ENCODE assay signal across 1 cellular context in the genomic region with DNA sequence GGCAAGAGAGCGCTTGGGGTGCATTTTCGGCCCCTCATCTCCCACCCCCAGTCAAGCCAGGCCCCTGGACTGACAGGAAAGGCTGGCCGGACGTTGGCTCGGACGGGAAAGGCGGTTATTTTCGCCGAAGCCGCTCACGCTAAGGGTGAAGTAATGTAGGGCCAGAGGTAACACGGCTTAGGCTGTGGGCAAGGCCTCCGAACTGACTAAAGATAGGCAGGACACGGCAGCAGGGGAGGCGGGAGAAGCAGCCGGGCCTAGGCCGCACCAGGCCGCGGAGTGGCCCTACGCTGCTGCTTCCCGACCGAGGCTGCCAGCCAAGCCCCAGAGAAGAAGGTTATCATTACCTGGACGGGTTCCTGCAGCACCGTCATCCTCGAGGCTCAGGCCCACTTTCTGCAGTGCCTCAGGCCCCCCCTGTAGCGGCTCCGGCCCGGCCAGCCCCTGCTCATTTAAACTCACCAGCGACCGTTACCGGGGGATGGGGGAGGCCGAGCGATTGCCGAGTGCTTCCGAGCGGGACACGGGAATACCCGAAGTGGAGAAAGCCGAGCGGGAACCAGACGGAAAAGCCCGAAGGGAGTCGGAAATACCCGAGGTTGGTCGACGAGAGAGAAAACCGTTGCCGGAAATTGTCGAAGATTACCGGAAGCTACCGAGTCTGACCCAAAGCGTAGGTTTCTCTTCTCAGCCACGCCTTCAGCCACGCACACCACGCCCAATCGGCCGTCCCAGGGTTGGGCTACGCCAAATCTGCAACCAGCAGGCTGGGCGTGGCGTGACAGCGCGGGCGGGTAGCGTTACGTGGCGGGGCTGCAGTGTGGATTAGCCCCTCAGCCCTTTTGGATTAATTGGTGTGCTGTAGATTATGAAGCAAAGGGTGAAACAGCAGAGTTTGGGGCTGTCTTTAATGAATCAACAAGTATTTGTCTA.
TF ChIP-seq lines count a peak whose summit lies in the region.

A gene with protein sequence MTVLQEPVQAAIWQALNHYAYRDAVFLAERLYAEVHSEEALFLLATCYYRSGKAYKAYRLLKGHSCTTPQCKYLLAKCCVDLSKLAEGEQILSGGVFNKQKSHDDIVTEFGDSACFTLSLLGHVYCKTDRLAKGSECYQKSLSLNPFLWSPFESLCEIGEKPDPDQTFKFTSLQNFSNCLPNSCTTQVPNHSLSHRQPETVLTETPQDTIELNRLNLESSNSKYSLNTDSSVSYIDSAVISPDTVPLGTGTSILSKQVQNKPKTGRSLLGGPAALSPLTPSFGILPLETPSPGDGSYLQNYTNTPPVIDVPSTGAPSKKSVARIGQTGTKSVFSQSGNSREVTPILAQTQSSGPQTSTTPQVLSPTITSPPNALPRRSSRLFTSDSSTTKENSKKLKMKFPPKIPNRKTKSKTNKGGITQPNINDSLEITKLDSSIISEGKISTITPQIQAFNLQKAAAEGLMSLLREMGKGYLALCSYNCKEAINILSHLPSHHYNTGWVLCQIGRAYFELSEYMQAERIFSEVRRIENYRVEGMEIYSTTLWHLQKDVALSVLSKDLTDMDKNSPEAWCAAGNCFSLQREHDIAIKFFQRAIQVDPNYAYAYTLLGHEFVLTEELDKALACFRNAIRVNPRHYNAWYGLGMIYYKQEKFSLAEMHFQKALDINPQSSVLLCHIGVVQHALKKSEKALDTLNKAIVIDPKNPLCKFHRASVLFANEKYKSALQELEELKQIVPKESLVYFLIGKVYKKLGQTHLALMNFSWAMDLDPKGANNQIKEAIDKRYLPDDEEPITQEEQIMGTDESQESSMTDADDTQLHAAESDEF (minus strand): TSS at position 497 of the 933 bp plus-strand sequence. CDS start 123 bp downstream, at position 374.

TF ChIP-seq in HepG2, 621 proteins besides CTCF, POLR2A, EP300 and RAD21 (continued from another document and continues in another):
- TF ChIP-seq HOMEZ (CRISPR knock-in tag; IDR thresholded peaks at IDR 0.05; ENCODE audit: low read depth), result peak; percentile 85
- peak; percentile 91 for TF ChIP-seq MEF2D (CRISPR knock-in tag; IDR thresholded peaks at IDR 0.05)
- peak; percentile 78; the same call in 1 of the 2 replicates for TF ChIP-seq ZNF329 (CRISPR knock-in tag; IDR thresholded peaks at IDR 0.05; ENCODE audit: low read depth)
- TF ChIP-seq, protein P1, sequence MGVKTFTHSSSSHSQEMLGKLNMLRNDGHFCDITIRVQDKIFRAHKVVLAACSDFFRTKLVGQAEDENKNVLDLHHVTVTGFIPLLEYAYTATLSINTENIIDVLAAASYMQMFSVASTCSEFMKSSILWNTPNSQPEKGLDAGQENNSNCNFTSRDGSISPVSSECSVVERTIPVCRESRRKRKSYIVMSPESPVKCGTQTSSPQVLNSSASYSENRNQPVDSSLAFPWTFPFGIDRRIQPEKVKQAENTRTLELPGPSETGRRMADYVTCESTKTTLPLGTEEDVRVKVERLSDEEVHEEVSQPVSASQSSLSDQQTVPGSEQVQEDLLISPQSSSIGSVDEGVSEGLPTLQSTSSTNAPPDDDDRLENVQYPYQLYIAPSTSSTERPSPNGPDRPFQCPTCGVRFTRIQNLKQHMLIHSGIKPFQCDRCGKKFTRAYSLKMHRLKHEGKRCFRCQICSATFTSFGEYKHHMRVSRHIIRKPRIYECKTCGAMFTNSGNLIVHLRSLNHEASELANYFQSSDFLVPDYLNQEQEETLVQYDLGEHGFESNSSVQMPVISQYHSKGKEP (CRISPR knock-in tag; IDR thresholded peaks at IDR 0.05), result peak; percentile 74
- 0 out of 2 replicates have a peak, but pooled peaks have one; percentile 23 for TF ChIP-seq ZKSCAN1 (IDR thresholded peaks at IDR 0.05; ENCODE audit: low read length)
- TF ChIP-seq ZFAT (CRISPR knock-in tag; conservative IDR thresholded peaks at IDR 0.05), result peak; percentile 94
- no peak for TF ChIP-seq FIP1L1 (IDR thresholded peaks at IDR 0.05; ENCODE audit: borderline replicate concordance, insufficient read depth, low read depth, low read length)
- TF ChIP-seq TMF1 (CRISPR knock-in tag; IDR thresholded peaks at IDR 0.05; ENCODE audit: low read depth), result peak; percentile 59; the same call in 1 of the 2 replicates
- TF ChIP-seq ZNF207 (IDR thresholded peaks at IDR 0.05; ENCODE audit: borderline replicate concordance), result no peak
- peak; percentile 39 for TF ChIP-seq ARID5B (CRISPR knock-in tag; IDR thresholded peaks at IDR 0.05)
- TF ChIP-seq KDM3A (CRISPR knock-in tag; IDR thresholded peaks at IDR 0.05; ENCODE audit: low read depth), result peak; percentile 90
- TF ChIP-seq, protein P2, sequence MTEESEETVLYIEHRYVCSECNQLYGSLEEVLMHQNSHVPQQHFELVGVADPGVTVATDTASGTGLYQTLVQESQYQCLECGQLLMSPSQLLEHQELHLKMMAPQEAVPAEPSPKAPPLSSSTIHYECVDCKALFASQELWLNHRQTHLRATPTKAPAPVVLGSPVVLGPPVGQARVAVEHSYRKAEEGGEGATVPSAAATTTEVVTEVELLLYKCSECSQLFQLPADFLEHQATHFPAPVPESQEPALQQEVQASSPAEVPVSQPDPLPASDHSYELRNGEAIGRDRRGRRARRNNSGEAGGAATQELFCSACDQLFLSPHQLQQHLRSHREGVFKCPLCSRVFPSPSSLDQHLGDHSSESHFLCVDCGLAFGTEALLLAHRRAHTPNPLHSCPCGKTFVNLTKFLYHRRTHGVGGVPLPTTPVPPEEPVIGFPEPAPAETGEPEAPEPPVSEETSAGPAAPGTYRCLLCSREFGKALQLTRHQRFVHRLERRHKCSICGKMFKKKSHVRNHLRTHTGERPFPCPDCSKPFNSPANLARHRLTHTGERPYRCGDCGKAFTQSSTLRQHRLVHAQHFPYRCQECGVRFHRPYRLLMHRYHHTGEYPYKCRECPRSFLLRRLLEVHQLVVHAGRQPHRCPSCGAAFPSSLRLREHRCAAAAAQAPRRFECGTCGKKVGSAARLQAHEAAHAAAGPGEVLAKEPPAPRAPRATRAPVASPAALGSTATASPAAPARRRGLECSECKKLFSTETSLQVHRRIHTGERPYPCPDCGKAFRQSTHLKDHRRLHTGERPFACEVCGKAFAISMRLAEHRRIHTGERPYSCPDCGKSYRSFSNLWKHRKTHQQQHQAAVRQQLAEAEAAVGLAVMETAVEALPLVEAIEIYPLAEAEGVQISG (CRISPR knock-in tag; IDR thresholded peaks at IDR 0.05), result peak; percentile 90
- no peak for TF ChIP-seq HMG20B (CRISPR knock-in tag; conservative IDR thresholded peaks at IDR 0.05)
- TF ChIP-seq CBX1 (IDR thresholded peaks at IDR 0.05; ENCODE audit: low read depth), result peak; percentile 67
- TF ChIP-seq ZBTB33 (CRISPR knock-in tag; IDR thresholded peaks at IDR 0.05), result peak; percentile 56
- TF ChIP-seq, protein P3, sequence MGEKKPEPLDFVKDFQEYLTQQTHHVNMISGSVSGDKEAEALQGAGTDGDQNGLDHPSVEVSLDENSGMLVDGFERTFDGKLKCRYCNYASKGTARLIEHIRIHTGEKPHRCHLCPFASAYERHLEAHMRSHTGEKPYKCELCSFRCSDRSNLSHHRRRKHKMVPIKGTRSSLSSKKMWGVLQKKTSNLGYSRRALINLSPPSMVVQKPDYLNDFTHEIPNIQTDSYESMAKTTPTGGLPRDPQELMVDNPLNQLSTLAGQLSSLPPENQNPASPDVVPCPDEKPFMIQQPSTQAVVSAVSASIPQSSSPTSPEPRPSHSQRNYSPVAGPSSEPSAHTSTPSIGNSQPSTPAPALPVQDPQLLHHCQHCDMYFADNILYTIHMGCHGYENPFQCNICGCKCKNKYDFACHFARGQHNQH (CRISPR knock-in tag; IDR thresholded peaks at IDR 0.05), result peak; percentile 91; the same call in 1 of the 2 replicates
- TF ChIP-seq ZNF772 (CRISPR knock-in tag; IDR thresholded peaks at IDR 0.05), result peak; percentile 98
- TF ChIP-seq ZNF383 (CRISPR knock-in tag; IDR thresholded peaks at IDR 0.05; ENCODE audit: borderline replicate concordance), result no peak
- peak; percentile 27; the same call in 1 of the 2 replicates for TF ChIP-seq HNF4A (CRISPR knock-in tag; IDR thresholded peaks at IDR 0.05)
- no peak for TF ChIP-seq SNRNP70 (IDR thresholded peaks at IDR 0.05; ENCODE audit: low read depth, low read length)
- TF ChIP-seq ATF1 (CRISPR knock-in tag; IDR thresholded peaks at IDR 0.05), result no peak
- no peak for TF ChIP-seq ZNF75D (CRISPR knock-in tag; IDR thresholded peaks at IDR 0.05; ENCODE audit: borderline replicate concordance)
- TF ChIP-seq PHF5A (CRISPR knock-in tag; IDR thresholded peaks at IDR 0.05; ENCODE audit: low read depth, unreplicated experiment), result peak; percentile 40
- peak; percentile 85 for TF ChIP-seq MAF1 (CRISPR knock-in tag; IDR thresholded peaks at IDR 0.05; ENCODE audit: borderline replicate concordance)
- TF ChIP-seq, protein P4, sequence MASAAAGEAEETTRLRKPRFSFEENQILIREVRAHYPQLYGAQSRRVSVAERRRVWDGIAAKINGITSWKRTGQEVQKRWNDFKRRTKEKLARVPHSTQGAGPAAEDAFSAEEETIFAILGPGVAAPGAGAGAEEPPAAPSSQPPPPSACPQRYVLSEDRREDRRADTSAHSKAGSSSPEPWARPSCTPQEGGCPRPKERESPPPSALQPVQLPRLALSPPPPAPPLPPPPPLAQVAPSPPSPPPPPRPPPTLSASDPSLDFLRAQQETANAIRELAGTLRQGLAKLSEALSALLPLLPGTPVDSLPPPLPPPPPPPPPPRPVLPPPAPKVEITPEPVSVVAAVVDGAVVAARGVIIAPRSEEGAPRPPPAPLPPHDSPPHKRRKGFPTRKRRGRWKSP (CRISPR knock-in tag; IDR thresholded peaks at IDR 0.05), result peak; percentile 52; the same call in 1 of the 2 replicates
- peak; percentile 98 for TF ChIP-seq ZNF20 (CRISPR knock-in tag; IDR thresholded peaks at IDR 0.05)
- TF ChIP-seq ZNF567 (CRISPR knock-in tag; IDR thresholded peaks at IDR 0.05; ENCODE audit: borderline replicate concordance), result peak; percentile 60; the same call in 1 of the 2 replicates
- no peak for TF ChIP-seq ZNF569 (CRISPR knock-in tag; IDR thresholded peaks at IDR 0.05; ENCODE audit: borderline replicate concordance)
- TF ChIP-seq ZNF326 (CRISPR knock-in tag; IDR thresholded peaks at IDR 0.05; ENCODE audit: borderline replicate concordance), result no peak
- TF ChIP-seq ZNF614 (CRISPR knock-in tag; IDR thresholded peaks at IDR 0.05; ENCODE audit: borderline replicate concordance), result peak; percentile 40; the same call in 1 of the 2 replicates
- TF ChIP-seq FOXA1 (IDR thresholded peaks at IDR 0.05), result no peak
- peak; percentile 29; the same call in 1 of the 2 replicates for TF ChIP-seq FOXA1 (CRISPR knock-in tag; IDR thresholded peaks at IDR 0.05)
